Comparison of ENCODE assay signal across 9 cellular contexts in genomic region chr5:81631124-81631523, GRCh38.
DNase-seq lines count a peak whose midpoint lies in the region; ATAC-seq, FAIRE-seq and TF ChIP-seq lines count a peak whose summit lies in the region.
"Had no signal": no experiment of that assay in that cellular context is flagged by ENCODE, and none has a peak within 500 bp of the region (broad histone marks: within the 10 kb centered on the region; RNA-seq: fewer than 3 reads in every experiment).

No MANE protein-coding gene starts in this region.

- H3K4me3 Mint-ChIP-seq in effector memory CD8-positive, alpha-beta T cell: peak overlapping the region in 1 of 2 donors; percentile 5

- no peaks in the 10 kb centered on the region for H3K4me1 Mint-ChIP-seq in effector memory CD8-positive, alpha-beta T cell (ENCODE audit: low read depth in 2 of 2)

- H3K27me3 Mint-ChIP-seq in effector memory CD8-positive, alpha-beta T cell: no peaks in the 10 kb centered on the region

- FAIRE-seq in GM12892 (lab: Jason Lieb, UNC): peak; percentile 53

- TF ChIP-seq POLR2A in GM12892 (IDR thresholded peaks at IDR 0.05; ENCODE audit: low read depth, low read length): no peak

- peak; percentile 79 for ATAC-seq in GM21381 (IDR thresholded peaks at IDR 0.05; ENCODE audit: unreplicated experiment)
- ATAC-seq in HG03520 (IDR thresholded peaks at IDR 0.05; ENCODE audit: unreplicated experiment): peak; percentile 67
- ATAC-seq in effector memory CD8-positive, alpha-beta T cell (replicated peaks): peak; percentile 96
- ATAC-seq in left lobe of liver: no peak
- ATAC-seq: left ventricle myocardium superior had no signal

- H3K27ac Mint-ChIP-seq in effector memory CD8-positive, alpha-beta T cell: no peak overlapping the region

- peaks cover 3% of the 10 kb centered on the region for H3K36me3 Mint-ChIP-seq in effector memory CD8-positive, alpha-beta T cell (ENCODE audit: insufficient read depth)

- H3K9me3 Mint-ChIP-seq in effector memory CD8-positive, alpha-beta T cell: no peaks in the 10 kb centered on the region

- DNase-seq in GM12892 (ENCODE audit: insufficient read length) (no peak), dermis blood vessel endothelial cell (no peak), left lobe of liver (ENCODE audit: low spot score) (no peak), NCI-H526 (lab: John Stamatoyannopoulos, UW) (no peak), DMS53 treated with DMSO at 0.1 percent for 48 hours (lab: John Stamatoyannopoulos, UW; ENCODE audit: unreplicated experiment) (no peak)
- peak in 2 of 3 experiments; percentile 8 to 25 for DNase-seq in effector memory CD8-positive, alpha-beta T cell
- DNase-seq: left ventricle myocardium superior had no signal

Comparison
In these comparisons a context has a peak if more than half of its experiments do, and no peak if none do; other contexts are left out.
1. DNase-seq: peak in effector memory CD8-positive, alpha-beta T cell (2 of 3); none in GM12892 (single experiment), dermis blood vessel endothelial cell (single experiment), left lobe of liver (single experiment), NCI-H526 (0 of 2) and DMS53 treated with DMSO at 0.1 percent for 48 hours (single experiment).